ENCODE assay signal across 8 cellular contexts in the genomic region with DNA sequence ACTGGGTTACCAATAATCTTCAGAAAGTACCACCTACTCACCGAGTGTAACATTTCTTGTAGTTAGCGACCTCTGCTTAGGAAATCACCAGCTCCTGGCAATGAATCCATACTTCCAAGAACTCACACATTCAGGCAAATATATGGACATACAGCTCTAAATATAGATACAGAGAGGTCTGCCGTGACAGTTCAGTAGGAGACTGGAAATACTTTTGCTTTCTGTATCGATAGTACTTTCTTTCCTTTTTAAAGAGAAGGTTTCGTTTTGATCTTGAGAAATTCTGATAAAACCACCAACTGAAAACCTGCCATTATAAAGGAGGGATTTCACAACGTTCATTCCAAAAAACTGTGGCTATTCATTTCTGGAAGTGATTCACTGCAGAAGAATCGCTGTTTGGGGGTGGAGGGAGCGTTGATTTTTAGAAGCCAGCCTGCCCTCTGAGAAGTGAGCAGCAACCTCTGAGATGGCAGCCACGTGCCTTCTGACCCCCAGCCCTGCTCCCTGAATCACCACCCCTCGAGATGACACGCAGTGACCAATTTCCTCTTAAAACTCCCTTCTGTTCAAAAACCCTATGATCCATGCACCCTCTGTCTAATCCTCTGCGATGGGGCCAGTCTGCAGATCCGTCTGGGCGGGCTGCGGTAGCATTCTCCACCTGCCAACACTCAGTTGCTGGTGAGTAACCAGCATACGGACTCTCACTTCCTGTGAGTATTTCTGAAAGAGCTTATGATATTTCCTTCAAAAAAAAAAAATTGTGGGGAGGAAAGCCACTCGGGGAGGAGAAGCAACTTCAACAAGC.
DNase-seq lines count a peak whose midpoint lies in the region; TF ChIP-seq lines count a peak whose summit lies in the region.

No MANE protein-coding gene starts in this region.

- peaks cover 20% of the 10 kb centered on the region for H3K4me1 ChIP-seq in MM.1S (ENCODE audit: low read length)

- H3K36me3 ChIP-seq in GM06990 (ENCODE audit: control insufficient read depth, insufficient read depth, low read length) (peaks cover 5% of the 10 kb centered on the region; the same call in 1 of the 2 replicates), MM.1S (replicated peaks; ENCODE audit: insufficient read depth, low read length) (no peaks in the 10 kb centered on the region)

- no peaks in the 10 kb centered on the region for H3K27me3 ChIP-seq in GM06990 (replicated peaks; ENCODE audit: control insufficient read depth, insufficient read depth, low read length)
- no peaks in the 10 kb centered on the region for H3K27me3 ChIP-seq in MM.1S (replicated peaks; ENCODE audit: insufficient read depth, low read length)

- DNase-seq in GM06990 (ENCODE audit: extremely low read depth, insufficient read length): peak; percentile 75
- peak; percentile 100 for DNase-seq in HCEC 1CT
- DNase-seq in MM.1S: peak; percentile 95
- DNase-seq in activated CD4-positive, alpha-beta T cell treated with anti-CD3 and anti-CD28 coated beads for 24 hours (ENCODE audit: low read depth in 2 of 2): peak; percentile 64 to 74
- peak; percentile 44 for DNase-seq in midbrain (lab: John Stamatoyannopoulos, UW)
- peak; percentile 58 to 77 for DNase-seq in stimulated activated CD8-positive, alpha-beta memory T cell treated with anti-CD3 and anti-CD28 coated beads, Interleukin-4, amount 100 ng/mL, for 4 hours (ENCODE audit: low read depth in 2 of 2, low spot score in 1 of 2)
- DNase-seq in occipital lobe (lab: John Stamatoyannopoulos, UW): no peak

- H3K9ac ChIP-seq in MM.1S (ENCODE audit: low read length): peak overlapping the region; percentile 39

- no peaks in the 10 kb centered on the region for H3K9me2 ChIP-seq in MM.1S (replicated peaks; ENCODE audit: insufficient read depth, low read length)

- H2AFZ ChIP-seq in MM.1S (ENCODE audit: low read length): no peak overlapping the region

- peaks cover 29% of the 10 kb centered on the region for H3F3A ChIP-seq in MM.1S (ENCODE audit: insufficient read depth, low read length)

- TF ChIP-seq CTCF in GM06990 (IDR thresholded peaks at IDR 0.05; ENCODE audit: insufficient read depth, low read length, poor library complexity, severe bottlenecking) (no peak), MM.1S (IDR thresholded peaks at IDR 0.05; ENCODE audit: low read length) (no peak)

- H3K4me2 ChIP-seq in MM.1S (ENCODE audit: low read depth, low read length): peak overlapping the region; percentile 76

- no peaks in the 10 kb centered on the region for H3K9me3 ChIP-seq in MM.1S (replicated peaks; ENCODE audit: insufficient read depth, low read length)

- H3K4me3 ChIP-seq in GM06990 (replicated peaks; ENCODE audit: low read depth, low read length) (peak overlapping the region; percentile 67), MM.1S (ENCODE audit: low read length) (peak overlapping the region; percentile 62)

- peaks cover 80% of the 10 kb centered on the region for H3K79me2 ChIP-seq in MM.1S (ENCODE audit: low read length)

- H3K27ac ChIP-seq in MM.1S (ENCODE audit: low read length) (peak overlapping the region; percentile 76), cingulate gyrus (ENCODE audit: low read depth, low read length) (peak overlapping the region; percentile 80)

- H4K20me1 ChIP-seq in MM.1S (ENCODE audit: insufficient read depth, low read length): peaks cover 41% of the 10 kb centered on the region
